In the genomic region with DNA sequence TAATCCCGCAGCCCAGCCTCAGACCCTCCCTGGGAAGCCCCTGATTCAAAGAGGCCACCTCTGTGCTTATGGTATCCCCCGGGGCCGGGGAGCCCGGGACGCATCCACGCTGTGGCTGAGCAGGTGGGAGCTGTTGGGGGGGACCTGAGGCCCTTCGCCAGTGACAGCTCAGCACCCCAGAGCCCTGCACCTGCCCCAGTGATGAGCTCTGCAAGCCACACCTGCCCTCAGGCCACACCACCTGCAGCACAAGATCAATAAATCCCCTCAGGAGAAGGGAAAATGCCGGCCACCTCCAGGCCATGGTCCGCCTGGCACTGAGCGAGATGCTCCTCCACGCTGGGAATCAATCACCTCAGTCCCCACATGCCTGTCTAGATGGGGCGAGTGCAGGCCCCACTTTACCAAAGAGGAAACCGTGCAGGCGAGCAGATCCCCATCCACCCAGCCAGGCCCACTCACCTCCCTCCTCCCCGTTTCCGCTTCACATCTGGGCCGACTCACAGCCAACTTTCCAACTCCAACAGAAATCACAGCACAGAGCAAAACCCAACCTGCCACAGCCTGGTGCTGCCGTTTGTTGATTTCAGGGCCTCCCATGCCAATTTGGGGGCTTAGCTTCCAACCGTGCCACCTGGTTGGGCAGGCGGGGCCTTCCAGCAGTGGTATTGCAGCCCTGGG, we compare ENCODE assay signal across 9 cellular contexts. TPM values are rescaled to one million over a fixed set of nuclear protein-coding genes. Genes with fewer than 3 reads are reported as not detected.
DNase-seq lines count a peak whose midpoint lies in the region; ATAC-seq and TF ChIP-seq lines count a peak whose summit lies in the region.
"Had no signal": no experiment of that assay in that cellular context is flagged by ENCODE, and none has a peak within 500 bp of the region (broad histone marks: within the 10 kb centered on the region; RNA-seq: fewer than 3 reads in every experiment).

No MANE protein-coding gene starts in this region.

- H3K4me2 ChIP-seq in SK-N-SH, result no peak overlapping the region

- no peak for TF ChIP-seq EP300 in SK-N-SH (IDR thresholded peaks at IDR 0.05; ENCODE audit: borderline replicate concordance in 1 of 2, low read depth in 1 of 2, low read length in 1 of 2)

- H3K36me3 ChIP-seq in SK-N-SH (replicated peaks in 1 of 2; ENCODE audit: control insufficient read depth in 1 of 2, insufficient read depth in 2 of 2, low read length in 1 of 2) (peaks cover 0 to 1% of the 10 kb centered on the region in 2 experiments), thymus (ENCODE audit: control insufficient read depth, insufficient read depth) (peaks cover 31% of the 10 kb centered on the region)

- no peaks in the 10 kb centered on the region for H3K9me3 ChIP-seq in SK-N-SH
- H3K9me3 ChIP-seq in thymus (ENCODE audit: control insufficient read depth), result no peaks in the 10 kb centered on the region

- no peak for TF ChIP-seq CTCF in SK-N-SH (IDR thresholded peaks at IDR 0.05)

- no peak for TF ChIP-seq RAD21 in SK-N-SH (IDR thresholded peaks at IDR 0.05; ENCODE audit: low read length)

- H3K27me3 ChIP-seq in SK-N-SH (ENCODE audit: insufficient read depth) (no peaks in the 10 kb centered on the region), thymus (ENCODE audit: control insufficient read depth, insufficient read depth) (no peaks in the 10 kb centered on the region)

- H4K20me1 ChIP-seq in SK-N-SH (ENCODE audit: insufficient read depth), result no peaks in the 10 kb centered on the region

- no peak overlapping the region for H3K27ac ChIP-seq in SK-N-SH (ENCODE audit: low read depth in 2 of 2, low read length in 1 of 2)
- H3K27ac ChIP-seq in thymus (ENCODE audit: low read depth), result peak overlapping the region; percentile 96

- ATAC-seq in SK-N-SH treated with all-trans-retinoic acid at 6 μM for 48 hours, result no peak
- ATAC-seq in left colon, result peak; percentile 18
- no peak for ATAC-seq in left lobe of liver
- ATAC-seq in GM19463 (IDR thresholded peaks at IDR 0.05; ENCODE audit: unreplicated experiment), result no peak

- H3K9ac ChIP-seq in SK-N-SH, result no peak overlapping the region

- peaks cover 2% of the 10 kb centered on the region for H3F3A ChIP-seq in SK-N-SH (replicated peaks; ENCODE audit: insufficient read depth)

- H3K79me2 ChIP-seq in SK-N-SH (ENCODE audit: insufficient read depth), result peaks cover 37% of the 10 kb centered on the region; the same call in 1 of the 2 replicates

- in situ Hi-C loops in ACHN (cut with HindIII; ENCODE audit: low pct_ligation_motif_present, low pct_unique_long_range_greater_than_20kb, low sequenced_read_pairs), result no loop called here

- H3K4me1 ChIP-seq in SK-N-SH (ENCODE audit: control insufficient read depth in 1 of 2, insufficient read depth in 2 of 2, low read depth in 1 of 2, low read length in 1 of 2), result no peaks in the 10 kb centered on the region
- peaks cover 41% of the 10 kb centered on the region for H3K4me1 ChIP-seq in thymus (ENCODE audit: control insufficient read depth, insufficient read depth, low read length)

- CTCF ChIA-PET in SK-N-SH (lab: Yijun Ruan, JAX), result interaction anchor here (0.6 to 1.4 kb wide), 3 partner anchors 12 to 403 kb away, joined by 3 to 5 read pairs (median 3); no protein-coding TSS in a partner anchor

- POLR2A ChIA-PET in SK-N-SH (lab: Yijun Ruan, JAX), result no interaction called here

- intact Hi-C loops in left colon (cut with DNase I, micrococcal nuclease), result loop anchor here in 1 of 2 donors (10.0 kb wide), 1 partner anchor 149 kb away; no protein-coding TSS in a partner anchor

- H2AFZ ChIP-seq in SK-N-SH (ENCODE audit: low read depth), result no peak overlapping the region

- H3K9me2 ChIP-seq in SK-N-SH, result no peaks in the 10 kb centered on the region

- 100% methylated on average over 7 of the region's 20 CpGs for WGBS in SK-N-SH (ENCODE audit: low lambda C conversion rate)
- WGBS in thymus, result 7% methylated on average over 20 of the region's 20 CpGs

- H3K4me3 ChIP-seq in SK-N-SH (ENCODE audit: low read depth in 2 of 2, low read length in 1 of 2) (no peak overlapping the region), thymus (ENCODE audit: low read length) (peak overlapping the region; percentile 60)

- DNase-seq in SK-N-SH, result peak; percentile 23
- peak; percentile 67 for DNase-seq in activated CD8-positive, alpha-beta memory T cell treated with anti-CD3 and anti-CD28 coated beads, Interleukin-2, amount 50 U/mL, for 4 hours
- no peak for DNase-seq in left colon
- no peak for DNase-seq in left lobe of liver (ENCODE audit: low spot score)
- no peak for DNase-seq in ACHN
- DNase-seq: mammary epithelial cell had no signal

TF ChIP-seq in SK-N-SH, 30 proteins besides CTCF, POLR2A, EP300 and RAD21 (continues in another document):
- no peak for TF ChIP-seq SIN3A (IDR thresholded peaks at IDR 0.05; ENCODE audit: borderline replicate concordance, low read depth, low read length)
- no peak for TF ChIP-seq CHD2 (IDR thresholded peaks at IDR 0.05; ENCODE audit: low read length, partially characterized antibody)
- TF ChIP-seq NFIC (IDR thresholded peaks at IDR 0.05; ENCODE audit: borderline replicate concordance), result no peak
- TF ChIP-seq RXRA (IDR thresholded peaks at IDR 0.05; ENCODE audit: borderline replicate concordance, low read depth), result no peak
- no peak for TF ChIP-seq ELF1 (IDR thresholded peaks at IDR 0.05)
- TF ChIP-seq TEAD4 (IDR thresholded peaks at IDR 0.05; ENCODE audit: borderline replicate concordance, insufficient read depth), result no peak
- TF ChIP-seq FOSL2 (IDR thresholded peaks at IDR 0.05; ENCODE audit: borderline replicate concordance, low read depth), result no peak
- TF ChIP-seq SMC3 (IDR thresholded peaks at IDR 0.05; ENCODE audit: low read depth, low read length), result no peak
- TF ChIP-seq, protein P1, sequence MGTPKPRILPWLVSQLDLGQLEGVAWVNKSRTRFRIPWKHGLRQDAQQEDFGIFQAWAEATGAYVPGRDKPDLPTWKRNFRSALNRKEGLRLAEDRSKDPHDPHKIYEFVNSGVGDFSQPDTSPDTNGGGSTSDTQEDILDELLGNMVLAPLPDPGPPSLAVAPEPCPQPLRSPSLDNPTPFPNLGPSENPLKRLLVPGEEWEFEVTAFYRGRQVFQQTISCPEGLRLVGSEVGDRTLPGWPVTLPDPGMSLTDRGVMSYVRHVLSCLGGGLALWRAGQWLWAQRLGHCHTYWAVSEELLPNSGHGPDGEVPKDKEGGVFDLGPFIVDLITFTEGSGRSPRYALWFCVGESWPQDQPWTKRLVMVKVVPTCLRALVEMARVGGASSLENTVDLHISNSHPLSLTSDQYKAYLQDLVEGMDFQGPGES (IDR thresholded peaks at IDR 0.05; ENCODE audit: low read depth, low read length), result no peak
- TF ChIP-seq, protein P2, sequence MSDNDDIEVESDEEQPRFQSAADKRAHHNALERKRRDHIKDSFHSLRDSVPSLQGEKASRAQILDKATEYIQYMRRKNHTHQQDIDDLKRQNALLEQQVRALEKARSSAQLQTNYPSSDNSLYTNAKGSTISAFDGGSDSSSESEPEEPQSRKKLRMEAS (IDR thresholded peaks at IDR 0.05; ENCODE audit: low read depth), result no peak
- no peak for TF ChIP-seq GABPA (IDR thresholded peaks at IDR 0.05; ENCODE audit: low read depth)

TF ChIP-seq in SK-N-SH treated with all-trans-retinoic acid at 6 μM for 48 hours, 23 proteins besides CTCF, POLR2A, EP300 and RAD21:
- no peak for TF ChIP-seq OSR1 (CRISPR knock-in tag; IDR thresholded peaks at IDR 0.05)
- TF ChIP-seq ISL1 (CRISPR knock-in tag; IDR thresholded peaks at IDR 0.05), result no peak
- no peak for TF ChIP-seq ZC3H10 (CRISPR knock-in tag; IDR thresholded peaks at IDR 0.05)

RNA-seq across cellular contexts. Expression of a gene that starts 12.8 kb away (rescaled TPM):
- polyA plus RNA-seq in SK-N-SH (2012; rRNA removed), result 21.4 and 24.1 TPM in 2 replicates
- 10.3 and 14.6 TPM in 2 replicates for polyA plus RNA-seq in SK-N-SH (2012; cell fraction: cytosol; rRNA removed)
- polyA plus RNA-seq in SK-N-SH (2012; cell fraction: nucleus; rRNA removed), result 18.1 and 18.8 TPM in 2 replicates
- total RNA-seq in left colon, result 10 to 100 TPM; 37.9 to 48.4 TPM
- 29.7 TPM for polyA plus RNA-seq in thymus
- 11.2 TPM for total RNA-seq in left lobe of liver

RNA-seq across cellular contexts. Expression of a gene that starts 13.4 kb away (rescaled TPM):
- polyA plus RNA-seq in SK-N-SH (2012; rRNA removed) (4.6 and 10.3 TPM in 2 replicates), thymus (37.8 TPM)
- polyA plus RNA-seq in SK-N-SH (2012; cell fraction: cytosol; rRNA removed), result 1.0 and 1.1 TPM in 2 replicates
- polyA plus RNA-seq in SK-N-SH (2012; cell fraction: nucleus; rRNA removed), result 72.7 and 86.9 TPM in 2 replicates
- total RNA-seq in left colon (1 to 10 TPM; 2.1 to 2.3 TPM), left lobe of liver (5.2 TPM)

RNA-seq across cellular contexts. Expression of a gene that starts 32.3 kb away (rescaled TPM):
- polyA plus RNA-seq in SK-N-SH (2012; rRNA removed) (58.9 and 65.4 TPM in 2 replicates), thymus (97.9 TPM)
- polyA plus RNA-seq in SK-N-SH (2012; cell fraction: cytosol; rRNA removed), result 32.5 and 45.8 TPM in 2 replicates
- 109 and 141 TPM in 2 replicates for polyA plus RNA-seq in SK-N-SH (2012; cell fraction: nucleus; rRNA removed)
- total RNA-seq in left colon (100 to 1,000 TPM; 242 to 319 TPM), left lobe of liver (149 TPM)

Comparison
In these comparisons a context has a peak if more than half of its experiments do, and no peak if none do; other contexts are left out.
1. DNase-seq: peak in SK-N-SH (single experiment) and activated CD8-positive, alpha-beta memory T cell treated with anti-CD3 and anti-CD28 coated beads, Interleukin-2, amount 50 U/mL, for 4 hours (single experiment); none in left colon (0 of 2), left lobe of liver (single experiment) and ACHN (single experiment).